ENCODE assay signal across 9 cellular contexts in the genomic region with DNA sequence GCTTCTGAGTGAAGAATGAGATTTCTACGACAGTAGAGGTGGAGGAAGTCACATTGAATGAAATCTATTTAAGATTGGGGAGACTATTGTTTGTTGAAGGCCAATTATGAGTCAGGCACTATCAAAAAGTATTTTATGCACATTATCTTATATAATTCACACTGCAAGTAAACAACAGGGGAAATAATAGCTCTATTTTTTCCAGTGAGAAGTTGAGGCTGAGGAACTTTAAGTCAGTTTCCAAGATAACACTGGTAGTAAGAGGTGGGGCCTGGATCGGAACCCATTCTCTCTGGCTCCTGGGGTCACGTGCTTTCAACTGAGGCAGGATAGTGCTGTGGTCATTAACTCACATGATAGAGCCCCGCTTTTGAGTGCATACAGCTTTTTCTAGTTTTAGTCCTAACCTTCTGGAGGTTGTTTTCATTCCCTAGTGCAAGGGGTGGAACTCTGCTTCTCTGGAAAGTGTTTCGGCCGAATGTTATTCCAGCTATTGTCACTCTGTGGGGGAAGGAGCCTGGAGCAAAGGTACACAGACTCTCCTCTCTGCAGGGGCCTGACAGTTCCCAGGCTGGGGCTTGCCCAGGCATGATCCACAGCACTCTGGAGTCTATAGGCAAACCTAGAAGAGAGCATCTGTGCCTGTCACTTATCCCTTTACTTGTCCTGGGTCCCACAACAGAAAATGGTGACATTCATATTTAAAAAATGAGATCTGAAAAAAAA.
A peak's percentile ranks its signal among the peaks of the same experiment; 100 is the strongest.
DNase-seq lines count a peak whose midpoint lies in the region; ATAC-seq and TF ChIP-seq lines count a peak whose summit lies in the region.
"Had no signal": no experiment of that assay in that cellular context is flagged by ENCODE, and none has a peak within 500 bp of the region (broad histone marks: within the 10 kb centered on the region; RNA-seq: fewer than 3 reads in every experiment).

No MANE protein-coding gene starts in this region.

- peak; percentile 11 for DNase-seq in DMS153 (lab: John Stamatoyannopoulos, UW)
- peak; percentile 46 for DNase-seq in NCI-H187 treated with DMSO at 0.1 percent for 48 hours (lab: John Stamatoyannopoulos, UW)
- peak; percentile 80 for DNase-seq in choroid plexus epithelial cell (ENCODE audit: low read depth)
- DNase-seq in activated CD4-positive, alpha-beta T cell treated with anti-CD3 and anti-CD28 coated beads, Interleukin-2, amount 50 U/mL, for 4 hours: no peak
- DNase-seq in activated CD4-positive, alpha-beta memory T cell treated with anti-CD3 and anti-CD28 coated beads for 36 hours: no peak
- DNase-seq: activated CD4-positive, CD25-positive, alpha-beta regulatory T cell had no signal

- CTCF ChIA-PET in activated CD4-positive, alpha-beta memory T cell treated with anti-CD3 and anti-CD28 coated beads for 36 hours (lab: Charles Lee): no interaction called here

- no peak for TF ChIP-seq CTCF in choroid plexus epithelial cell (conservative IDR thresholded peaks at IDR 0.05; ENCODE audit: low read depth, low read length)

- peak overlapping the region; percentile 89 for H3K27ac ChIP-seq in mesodermal cell (ENCODE audit: low read depth, low read length, severe bottlenecking)

- H3K4me3 ChIP-seq in choroid plexus epithelial cell (ENCODE audit: low read depth, low read length): no peak overlapping the region
- H3K4me3 ChIP-seq in mesodermal cell (ENCODE audit: extremely low read depth, insufficient read depth, low read length, poor library complexity, severe bottlenecking): no peak overlapping the region

- no peaks in the 10 kb centered on the region for H3K4me1 Mint-ChIP-seq in activated CD4-positive, alpha-beta memory T cell treated with anti-CD3 and anti-CD28 coated beads for 36 hours (ENCODE audit: low read depth)

- H3K27ac Mint-ChIP-seq in activated CD4-positive, alpha-beta memory T cell treated with anti-CD3 and anti-CD28 coated beads for 36 hours: no peak overlapping the region

- intact Hi-C loops in activated CD4-positive, alpha-beta memory T cell treated with anti-CD3 and anti-CD28 coated beads for 36 hours (cut with micrococcal nuclease): no loop called here

- 62 to 85% methylated on average over 4 to 6 of the region's 6 CpGs for WGBS in mesodermal cell (ENCODE audit: insufficient coverage in 2 of 2), 2 experiments

- H3K4me1 ChIP-seq in mesodermal cell (ENCODE audit: control insufficient read depth, insufficient read depth, low read length, poor library complexity, severe bottlenecking): peaks cover 28% of the 10 kb centered on the region

- no peaks in the 10 kb centered on the region for H3K9me3 Mint-ChIP-seq in activated CD4-positive, alpha-beta memory T cell treated with anti-CD3 and anti-CD28 coated beads for 36 hours

- H3K36me3 Mint-ChIP-seq in activated CD4-positive, alpha-beta memory T cell treated with anti-CD3 and anti-CD28 coated beads for 36 hours: no peaks in the 10 kb centered on the region

- ATAC-seq in GM21367 (IDR thresholded peaks at IDR 0.05; ENCODE audit: unreplicated experiment) (no peak), GM19351 (IDR thresholded peaks at IDR 0.05; ENCODE audit: unreplicated experiment) (no peak)

- H3K4me3 Mint-ChIP-seq in activated CD4-positive, alpha-beta memory T cell treated with anti-CD3 and anti-CD28 coated beads for 36 hours: no peak overlapping the region

- H3K36me3 ChIP-seq in mesodermal cell (ENCODE audit: control insufficient read depth, insufficient read depth, low read length): no peaks in the 10 kb centered on the region

- POLR2A ChIA-PET in activated CD4-positive, alpha-beta memory T cell treated with anti-CD3 and anti-CD28 coated beads for 36 hours (lab: Charles Lee): no interaction called here

- peaks cover 11% of the 10 kb centered on the region for H3K9me3 ChIP-seq in mesodermal cell (ENCODE audit: control insufficient read depth, low read length)

- peaks cover 1% of the 10 kb centered on the region for H3K27me3 Mint-ChIP-seq in activated CD4-positive, alpha-beta memory T cell treated with anti-CD3 and anti-CD28 coated beads for 36 hours

Comparison
In these comparisons a context has a peak if more than half of its experiments do, and no peak if none do; other contexts are left out.
1. DNase-seq: peak in DMS153 (single experiment), NCI-H187 treated with DMSO at 0.1 percent for 48 hours (single experiment) and choroid plexus epithelial cell (single experiment); none in activated CD4-positive, alpha-beta T cell treated with anti-CD3 and anti-CD28 coated beads, Interleukin-2, amount 50 U/mL, for 4 hours (0 of 2) and activated CD4-positive, alpha-beta memory T cell treated with anti-CD3 and anti-CD28 coated beads for 36 hours (single experiment).